In the genomic region with DNA sequence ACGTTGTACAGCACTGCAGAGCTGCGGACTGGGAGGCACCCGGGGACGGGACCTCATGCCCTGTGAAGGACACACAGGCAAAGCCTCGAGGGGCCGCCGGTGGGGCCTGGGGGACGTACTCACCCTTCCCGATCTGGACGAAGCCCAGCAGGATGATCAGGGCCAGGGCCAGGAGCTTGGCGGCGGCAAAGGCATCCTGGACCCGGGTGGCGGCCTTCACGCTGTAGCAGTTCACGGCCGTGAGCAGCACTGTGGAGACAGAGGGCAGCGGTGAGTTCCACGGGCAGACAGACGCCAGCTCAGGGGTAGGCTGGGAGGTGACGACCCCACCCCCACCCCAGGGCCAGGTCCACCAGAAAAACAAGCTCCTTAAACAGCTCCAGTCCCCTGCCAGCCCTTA, we compare ENCODE assay signal across 18 cellular contexts. TPM values are rescaled to one million over a fixed set of nuclear protein-coding genes. Genes with fewer than 3 reads are reported as not detected.
DNase-seq lines count a peak whose midpoint lies in the region; ATAC-seq and TF ChIP-seq lines count a peak whose summit lies in the region.
"Had no signal": no experiment of that assay in that cellular context is flagged by ENCODE, and none has a peak within 500 bp of the region (broad histone marks: within the 10 kb centered on the region; RNA-seq: fewer than 3 reads in every experiment).

No MANE protein-coding gene starts in this region.

- H3K27ac ChIP-seq in SJCRH30: peak overlapping the region; percentile 93
- H3K27ac ChIP-seq: brain microvascular endothelial cell, prostate gland had no signal

- H3K9me3 Mint-ChIP-seq in natural killer cell treated with Interleukin-12 subunit alpha and Interleukin-12 subunit beta and Interleukin-15 and Interleukin-18, amount 100 ng/mL, for 72 hours: no peaks in the 10 kb centered on the region
- no peaks in the 10 kb centered on the region for H3K9me3 Mint-ChIP-seq in natural killer cell

- peaks cover 86% of the 10 kb centered on the region for H3K4me1 ChIP-seq in SJCRH30

- no peak for ATAC-seq in natural killer cell treated with Interleukin-12 subunit alpha and Interleukin-12 subunit beta and Interleukin-15 and Interleukin-18, amount 100 ng/mL, for 72 hours
- ATAC-seq in natural killer cell (no peak), HG03045 (IDR thresholded peaks at IDR 0.05; ENCODE audit: unreplicated experiment) (no peak)

- H3K27me3 ChIP-seq in SJCRH30 (no peaks in the 10 kb centered on the region), kidney epithelial cell (ENCODE audit: control insufficient read depth, insufficient read depth, low read length) (no peaks in the 10 kb centered on the region)
- H3K27me3 ChIP-seq: brain microvascular endothelial cell, tibial nerve had no signal

- no peak overlapping the region for H3K4me3 Mint-ChIP-seq in natural killer cell treated with Interleukin-12 subunit alpha and Interleukin-12 subunit beta and Interleukin-15 and Interleukin-18, amount 100 ng/mL, for 72 hours
- H3K4me3 Mint-ChIP-seq in natural killer cell: no peak overlapping the region

- no peaks in the 10 kb centered on the region for H3K36me3 Mint-ChIP-seq in natural killer cell treated with Interleukin-12 subunit alpha and Interleukin-12 subunit beta and Interleukin-15 and Interleukin-18, amount 100 ng/mL, for 72 hours
- H3K36me3 Mint-ChIP-seq in natural killer cell: no peaks in the 10 kb centered on the region

- peaks cover 26 to 35% of the 10 kb centered on the region in 2 donors for H3K4me1 Mint-ChIP-seq in natural killer cell treated with Interleukin-12 subunit alpha and Interleukin-12 subunit beta and Interleukin-15 and Interleukin-18, amount 100 ng/mL, for 72 hours (ENCODE audit: low read depth in 2 of 2)
- H3K4me1 Mint-ChIP-seq in natural killer cell: peaks cover 12 to 31% of the 10 kb centered on the region in 2 donors

- H3K4me3 ChIP-seq in SJCRH30 (no peak overlapping the region), kidney epithelial cell (ENCODE audit: low read depth, low read length) (no peak overlapping the region)
- H3K4me3 ChIP-seq: prostate gland, tibial nerve had no signal

- no peak for DNase-seq in natural killer cell treated with Interleukin-12 subunit alpha and Interleukin-12 subunit beta and Interleukin-15 and Interleukin-18, amount 100 ng/mL, for 72 hours (ENCODE audit: low spot score)
- DNase-seq in natural killer cell (no peak), SJCRH30 (peak in 1 of 2 experiments; percentile 11), kidney epithelial cell (ENCODE audit: low read depth) (no peak), KBM-7 (no peak), NCI-H1436 (lab: John Stamatoyannopoulos, UW) (no peak), Kasumi-1 (lab: John Stamatoyannopoulos, UW) (no peak)
- DNase-seq: activated gamma-delta T cell; AML-193; brain microvascular endothelial cell; effector memory CD4-positive, alpha-beta T cell; foreskin melanocyte; NCI-H1694 treated with DMSO at 0.1 percent for 48 hours; NCI-H524 treated with DMSO at 0.1 percent for 48 hours; SHP77 had no signal

- no peaks in the 10 kb centered on the region for H3K27me3 Mint-ChIP-seq in natural killer cell treated with Interleukin-12 subunit alpha and Interleukin-12 subunit beta and Interleukin-15 and Interleukin-18, amount 100 ng/mL, for 72 hours
- no peaks in the 10 kb centered on the region for H3K27me3 Mint-ChIP-seq in natural killer cell (ENCODE audit: low read depth in 2 of 2)

- peak overlapping the region; percentile 29 to 96 for H3K27ac Mint-ChIP-seq in natural killer cell treated with Interleukin-12 subunit alpha and Interleukin-12 subunit beta and Interleukin-15 and Interleukin-18, amount 100 ng/mL, for 72 hours
- peak overlapping the region in 1 of 2 donors; percentile 36 for H3K27ac Mint-ChIP-seq in natural killer cell

- intact Hi-C loops in natural killer cell (cut with micrococcal nuclease): loop anchor here (10.0 kb wide), 1 partner anchor 357 kb away; a partner anchor contains a TSS

- in situ Hi-C loops in KBM-7 (cut with MboI; ENCODE audit: low pct_unique_long_range_greater_than_20kb, low sequenced_read_pairs): no loop called here

- H3K36me3 ChIP-seq in SJCRH30 (peaks cover 28% of the 10 kb centered on the region), kidney epithelial cell (ENCODE audit: control insufficient read depth, insufficient read depth, low read length) (no peaks in the 10 kb centered on the region)
- H3K36me3 ChIP-seq: prostate gland had no signal

- no peaks in the 10 kb centered on the region for H3K9me3 ChIP-seq in SJCRH30 (replicated peaks)
- H3K9me3 ChIP-seq: prostate gland, tibial nerve had no signal

- TF ChIP-seq CTCF in natural killer cell (IDR thresholded peaks at IDR 0.05) (no peak), kidney epithelial cell (IDR thresholded peaks at IDR 0.05; ENCODE audit: insufficient read depth, low read length, poor library complexity, severe bottlenecking) (peak; percentile 5)

RNA-seq across cellular contexts. Expression of a gene that starts 17.7 kb away (rescaled TPM):
- total RNA-seq in natural killer cell treated with Interleukin-12 subunit alpha and Interleukin-12 subunit beta and Interleukin-15 and Interleukin-18, amount 100 ng/mL, for 72 hours: 100 to 1,000 TPM; 142 to 348 TPM
- total RNA-seq in natural killer cell: 10 to 100 TPM; 27.2 to 66.1 (median 34.2) TPM
- total RNA-seq in SJCRH30 (2014; rRNA removed; shearing (Covaris generic)): 73.8 and 79.8 TPM in 2 replicates
- total RNA-seq in kidney epithelial cell: 308 and 355 TPM in 2 replicates
